ENCODE assay signal across 16 cellular contexts in the genomic region with DNA sequence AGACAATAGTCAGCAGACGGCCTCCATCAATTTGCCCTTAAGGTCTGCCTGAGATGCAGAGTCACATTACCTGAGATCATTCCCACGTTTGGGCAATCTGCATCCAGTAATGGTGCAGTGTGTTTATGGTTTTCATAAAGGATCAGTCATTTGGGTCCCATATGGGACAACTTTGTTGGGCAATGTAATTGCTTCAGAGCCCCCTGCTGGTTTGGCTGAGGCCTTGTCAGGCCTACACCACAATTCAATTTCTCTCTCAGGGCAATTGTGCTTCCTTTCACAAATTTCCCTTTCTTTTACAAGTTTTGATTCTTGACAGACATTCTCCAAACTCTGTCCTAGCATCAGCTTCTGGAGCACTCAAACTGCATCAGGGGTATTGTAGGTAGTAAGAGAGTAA.
A peak's percentile ranks its signal among the peaks of the same experiment; 100 is the strongest.
DNase-seq lines count a peak whose midpoint lies in the region; ATAC-seq, FAIRE-seq and TF ChIP-seq lines count a peak whose summit lies in the region.
"Had no signal": no experiment of that assay in that cellular context is flagged by ENCODE, and none has a peak within 500 bp of the region (broad histone marks: within the 10 kb centered on the region; RNA-seq: fewer than 3 reads in every experiment).

No MANE protein-coding gene starts in this region.

- FAIRE-seq in bronchial epithelial cell (lab: Jason Lieb, UNC): peak; percentile 55

- H3K4me1 ChIP-seq in Karpas-422 (ENCODE audit: low read length) (peaks cover 40% of the 10 kb centered on the region), right lobe of liver (no peaks in the 10 kb centered on the region), osteoblast (ENCODE audit: insufficient read depth, low read length) (no peaks in the 10 kb centered on the region)

- ATAC-seq in right lobe of liver: peak in 1 of 4 donors; percentile 22
- ATAC-seq in stimulated activated naive CD8-positive, alpha-beta T cell treated with anti-CD3 and anti-CD28 coated beads, Interleukin-15, amount 100 ng/mL, for 72 hours: no peak
- ATAC-seq: left colon; natural killer cell treated with Interleukin-12 subunit alpha and Interleukin-12 subunit beta and Interleukin-15 and Interleukin-18, amount 100 ng/mL, for 72 hours had no signal

- H3K27ac ChIP-seq in Karpas-422 (ENCODE audit: low read length) (peak overlapping the region; percentile 63), right lobe of liver (no peak overlapping the region), osteoblast (ENCODE audit: low read depth, low read length) (no peak overlapping the region)
- H3K27ac ChIP-seq: skin epidermis had no signal

- no peak overlapping the region for H3K9ac ChIP-seq in Karpas-422 (ENCODE audit: low read length)

- no peak overlapping the region for H3K4me3 ChIP-seq in Karpas-422 (ENCODE audit: low read length)
- no peak overlapping the region for H3K4me3 ChIP-seq in bronchial epithelial cell (ENCODE audit: low read depth, low read length)
- H3K4me3 ChIP-seq in right lobe of liver: no peak overlapping the region
- H3K4me3 ChIP-seq in osteoblast (ENCODE audit: insufficient read depth, low read length): no peak overlapping the region
- H3K4me3 ChIP-seq: skin epidermis had no signal

- no peaks in the 10 kb centered on the region for H4K20me1 ChIP-seq in Karpas-422 (ENCODE audit: insufficient read depth, low read depth, low read length)
- no peaks in the 10 kb centered on the region for H4K20me1 ChIP-seq in osteoblast (ENCODE audit: insufficient read depth, low read length)

- 71% methylated on average over 2 of the region's 2 CpGs for WGBS in right lobe of liver (ENCODE audit: insufficient coverage, low coverage, low lambda C conversion rate, missing lambda C conversion rate)

- no peaks in the 10 kb centered on the region for H3K27me3 Mint-ChIP-seq in stimulated activated naive CD8-positive, alpha-beta T cell treated with anti-CD3 and anti-CD28 coated beads, Interleukin-15, amount 100 ng/mL, for 72 hours
- H3K27me3 Mint-ChIP-seq: CD8-positive, alpha-beta memory T cell; dendritic cell treated with granulocyte-macrophage colony-stimulating factor and Interleukin-4, amounts not matched to agents 40 ng/mL and 50 ng/mL, for 4 days had no signal

- H3K27me3 ChIP-seq in Karpas-422 (ENCODE audit: low read length): no peaks in the 10 kb centered on the region
- H3K27me3 ChIP-seq in bronchial epithelial cell (ENCODE audit: control insufficient read depth, insufficient read depth, low read length): no peaks in the 10 kb centered on the region
- no peaks in the 10 kb centered on the region for H3K27me3 ChIP-seq in right lobe of liver
- no peaks in the 10 kb centered on the region for H3K27me3 ChIP-seq in osteoblast (ENCODE audit: insufficient read depth, low read length)

- DNase-seq in EH (ENCODE audit: low read depth) (peak; percentile 12), Karpas-422 (peak; percentile 85), bronchial epithelial cell (ENCODE audit: low read depth) (peak; percentile 3), right lobe of liver (no peak), osteoblast (ENCODE audit: insufficient read length, low spot score, missing footprints) (no peak), GM10266 (ENCODE audit: extremely low spot score) (no peak), posterior cingulate gyrus (no peak)
- no peak for DNase-seq in stimulated activated naive CD8-positive, alpha-beta T cell treated with anti-CD3 and anti-CD28 coated beads, Interleukin-15, amount 100 ng/mL, for 72 hours
- DNase-seq: CD8-positive, alpha-beta memory T cell; left colon; NCI-H1092; NCI-H446 treated with DMSO at 0.1 percent for 48 hours; SIG-M5 had no signal

- peaks cover 24% of the 10 kb centered on the region for H3K9me3 ChIP-seq in Karpas-422 (ENCODE audit: low read length)
- peaks cover 0 to 7% (median 0%) of the 10 kb centered on the region in 4 donors for H3K9me3 ChIP-seq in right lobe of liver
- H3K9me3 ChIP-seq in osteoblast (ENCODE audit: low read depth, low read length): peaks cover 5% of the 10 kb centered on the region

- TF ChIP-seq CTCF in bronchial epithelial cell (IDR thresholded peaks at IDR 0.05; ENCODE audit: insufficient read depth, low read length, severe bottlenecking) (peak; percentile 35), right lobe of liver (IDR thresholded peaks at IDR 0.05) (peak in 3 of 4 donors; percentile 15 to 44 (median 25)), osteoblast (IDR thresholded peaks at IDR 0.05; ENCODE audit: extremely low read depth, low read depth, low read length) (no peak), GM10266 (IDR thresholded peaks at IDR 0.05; ENCODE audit: control insufficient read depth, insufficient read depth, low read depth, missing control alignments) (no peak)

- peaks cover 5% of the 10 kb centered on the region; the same call in 1 of the 2 replicates for H3K36me3 ChIP-seq in Karpas-422 (ENCODE audit: insufficient read depth, low read length)
- no peaks in the 10 kb centered on the region for H3K36me3 ChIP-seq in bronchial epithelial cell (ENCODE audit: control insufficient read depth, insufficient read depth, low read length)
- H3K36me3 ChIP-seq in right lobe of liver: no peaks in the 10 kb centered on the region
- no peaks in the 10 kb centered on the region for H3K36me3 ChIP-seq in osteoblast (ENCODE audit: insufficient read depth, low read length)

- no peaks in the 10 kb centered on the region for H3K9me2 ChIP-seq in Karpas-422 (replicated peaks; ENCODE audit: insufficient read depth, low read length)

- intact Hi-C loops in right lobe of liver (cut with DNase I) (no loop called here), posterior cingulate gyrus (cut with DNase I) (no loop called here)

- H3K4me2 ChIP-seq in Karpas-422 (ENCODE audit: low read depth, low read length, poor library complexity, severe bottlenecking): no peak overlapping the region
- H3K4me2 ChIP-seq in osteoblast (ENCODE audit: insufficient read depth, low read length): no peak overlapping the region

- H2AFZ ChIP-seq in Karpas-422 (ENCODE audit: low read length): peak overlapping the region; percentile 59; the same call in 1 of the 2 replicates
- no peak overlapping the region for H2AFZ ChIP-seq in osteoblast (ENCODE audit: low read length)

- no peak overlapping the region for H3K4me3 Mint-ChIP-seq in stimulated activated naive CD8-positive, alpha-beta T cell treated with anti-CD3 and anti-CD28 coated beads, Interleukin-15, amount 100 ng/mL, for 72 hours
- H3K4me3 Mint-ChIP-seq: CD8-positive, alpha-beta memory T cell; dendritic cell treated with granulocyte-macrophage colony-stimulating factor and Interleukin-4, amounts not matched to agents 40 ng/mL and 50 ng/mL, for 4 days; natural killer cell treated with Interleukin-12 subunit alpha and Interleukin-12 subunit beta and Interleukin-15 and Interleukin-18, amount 100 ng/mL, for 72 hours had no signal

- no peak overlapping the region for H3K27ac Mint-ChIP-seq in stimulated activated naive CD8-positive, alpha-beta T cell treated with anti-CD3 and anti-CD28 coated beads, Interleukin-15, amount 100 ng/mL, for 72 hours
- H3K27ac Mint-ChIP-seq: dendritic cell treated with granulocyte-macrophage colony-stimulating factor and Interleukin-4, amounts not matched to agents 40 ng/mL and 50 ng/mL, for 4 days; natural killer cell treated with Interleukin-12 subunit alpha and Interleukin-12 subunit beta and Interleukin-15 and Interleukin-18, amount 100 ng/mL, for 72 hours had no signal

- peaks cover 18 to 26% of the 10 kb centered on the region in 2 donors for H3K9me3 Mint-ChIP-seq in stimulated activated naive CD8-positive, alpha-beta T cell treated with anti-CD3 and anti-CD28 coated beads, Interleukin-15, amount 100 ng/mL, for 72 hours

- H3K79me2 ChIP-seq in Karpas-422 (ENCODE audit: low read length) (no peaks in the 10 kb centered on the region), osteoblast (ENCODE audit: insufficient read depth, low read length) (no peaks in the 10 kb centered on the region)

- no peaks in the 10 kb centered on the region for H3K4me1 Mint-ChIP-seq in stimulated activated naive CD8-positive, alpha-beta T cell treated with anti-CD3 and anti-CD28 coated beads, Interleukin-15, amount 100 ng/mL, for 72 hours
- H3K4me1 Mint-ChIP-seq: CD8-positive, alpha-beta memory T cell had no signal

- TF ChIP-seq POLR2A in right lobe of liver (IDR thresholded peaks at IDR 0.05): no peak

Comparison
In these comparisons a context has a peak if more than half of its experiments do, and no peak if none do; other contexts are left out.
1. DNase-seq: peak in EH (single experiment), Karpas-422 (single experiment) and bronchial epithelial cell (single experiment); none in right lobe of liver (0 of 3), osteoblast (single experiment), stimulated activated naive CD8-positive, alpha-beta T cell treated with anti-CD3 and anti-CD28 coated beads, Interleukin-15, amount 100 ng/mL, for 72 hours (0 of 2), GM10266 (single experiment) and posterior cingulate gyrus (0 of 10).
2. CTCF ChIP-seq: peak in bronchial epithelial cell (single experiment) and right lobe of liver (3 of 4); none in osteoblast (single experiment) and GM10266 (single experiment).